Comparison of ENCODE assay signal across 1 cellular context in genomic region chr20:62501801-62502495, GRCh38.
TF ChIP-seq lines count a peak whose summit lies in the region.

No MANE protein-coding gene starts in this region.

TF ChIP-seq in WTC11, 78 proteins besides CTCF, POLR2A, EP300 and RAD21 (continued from another document):
- TF ChIP-seq, protein P1, sequence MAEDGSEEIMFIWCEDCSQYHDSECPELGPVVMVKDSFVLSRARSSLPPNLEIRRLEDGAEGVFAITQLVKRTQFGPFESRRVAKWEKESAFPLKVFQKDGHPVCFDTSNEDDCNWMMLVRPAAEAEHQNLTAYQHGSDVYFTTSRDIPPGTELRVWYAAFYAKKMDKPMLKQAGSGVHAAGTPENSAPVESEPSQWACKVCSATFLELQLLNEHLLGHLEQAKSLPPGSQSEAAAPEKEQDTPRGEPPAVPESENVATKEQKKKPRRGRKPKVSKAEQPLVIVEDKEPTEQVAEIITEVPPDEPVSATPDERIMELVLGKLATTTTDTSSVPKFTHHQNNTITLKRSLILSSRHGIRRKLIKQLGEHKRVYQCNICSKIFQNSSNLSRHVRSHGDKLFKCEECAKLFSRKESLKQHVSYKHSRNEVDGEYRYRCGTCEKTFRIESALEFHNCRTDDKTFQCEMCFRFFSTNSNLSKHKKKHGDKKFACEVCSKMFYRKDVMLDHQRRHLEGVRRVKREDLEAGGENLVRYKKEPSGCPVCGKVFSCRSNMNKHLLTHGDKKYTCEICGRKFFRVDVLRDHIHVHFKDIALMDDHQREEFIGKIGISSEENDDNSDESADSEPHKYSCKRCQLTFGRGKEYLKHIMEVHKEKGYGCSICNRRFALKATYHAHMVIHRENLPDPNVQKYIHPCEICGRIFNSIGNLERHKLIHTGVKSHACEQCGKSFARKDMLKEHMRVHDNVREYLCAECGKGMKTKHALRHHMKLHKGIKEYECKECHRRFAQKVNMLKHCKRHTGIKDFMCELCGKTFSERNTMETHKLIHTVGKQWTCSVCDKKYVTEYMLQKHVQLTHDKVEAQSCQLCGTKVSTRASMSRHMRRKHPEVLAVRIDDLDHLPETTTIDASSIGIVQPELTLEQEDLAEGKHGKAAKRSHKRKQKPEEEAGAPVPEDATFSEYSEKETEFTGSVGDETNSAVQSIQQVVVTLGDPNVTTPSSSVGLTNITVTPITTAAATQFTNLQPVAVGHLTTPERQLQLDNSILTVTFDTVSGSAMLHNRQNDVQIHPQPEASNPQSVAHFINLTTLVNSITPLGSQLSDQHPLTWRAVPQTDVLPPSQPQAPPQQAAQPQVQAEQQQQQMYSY (CRISPR knock-in tag; IDR thresholded peaks at IDR 0.05), result no peak
- TF ChIP-seq, protein P2, sequence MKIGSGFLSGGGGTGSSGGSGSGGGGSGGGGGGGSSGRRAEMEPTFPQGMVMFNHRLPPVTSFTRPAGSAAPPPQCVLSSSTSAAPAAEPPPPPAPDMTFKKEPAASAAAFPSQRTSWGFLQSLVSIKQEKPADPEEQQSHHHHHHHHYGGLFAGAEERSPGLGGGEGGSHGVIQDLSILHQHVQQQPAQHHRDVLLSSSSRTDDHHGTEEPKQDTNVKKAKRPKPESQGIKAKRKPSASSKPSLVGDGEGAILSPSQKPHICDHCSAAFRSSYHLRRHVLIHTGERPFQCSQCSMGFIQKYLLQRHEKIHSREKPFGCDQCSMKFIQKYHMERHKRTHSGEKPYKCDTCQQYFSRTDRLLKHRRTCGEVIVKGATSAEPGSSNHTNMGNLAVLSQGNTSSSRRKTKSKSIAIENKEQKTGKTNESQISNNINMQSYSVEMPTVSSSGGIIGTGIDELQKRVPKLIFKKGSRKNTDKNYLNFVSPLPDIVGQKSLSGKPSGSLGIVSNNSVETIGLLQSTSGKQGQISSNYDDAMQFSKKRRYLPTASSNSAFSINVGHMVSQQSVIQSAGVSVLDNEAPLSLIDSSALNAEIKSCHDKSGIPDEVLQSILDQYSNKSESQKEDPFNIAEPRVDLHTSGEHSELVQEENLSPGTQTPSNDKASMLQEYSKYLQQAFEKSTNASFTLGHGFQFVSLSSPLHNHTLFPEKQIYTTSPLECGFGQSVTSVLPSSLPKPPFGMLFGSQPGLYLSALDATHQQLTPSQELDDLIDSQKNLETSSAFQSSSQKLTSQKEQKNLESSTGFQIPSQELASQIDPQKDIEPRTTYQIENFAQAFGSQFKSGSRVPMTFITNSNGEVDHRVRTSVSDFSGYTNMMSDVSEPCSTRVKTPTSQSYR (CRISPR knock-in tag; IDR thresholded peaks at IDR 0.05), result no peak
- TF ChIP-seq CBFB (CRISPR knock-in tag; IDR thresholded peaks at IDR 0.05; ENCODE audit: low read depth) (no peak), HMGXB4 (CRISPR knock-in tag; IDR thresholded peaks at IDR 0.05) (no peak), IRF2 (CRISPR knock-in tag; IDR thresholded peaks at IDR 0.05; ENCODE audit: borderline replicate concordance, low read depth) (no peak)
- TF ChIP-seq, protein P3, sequence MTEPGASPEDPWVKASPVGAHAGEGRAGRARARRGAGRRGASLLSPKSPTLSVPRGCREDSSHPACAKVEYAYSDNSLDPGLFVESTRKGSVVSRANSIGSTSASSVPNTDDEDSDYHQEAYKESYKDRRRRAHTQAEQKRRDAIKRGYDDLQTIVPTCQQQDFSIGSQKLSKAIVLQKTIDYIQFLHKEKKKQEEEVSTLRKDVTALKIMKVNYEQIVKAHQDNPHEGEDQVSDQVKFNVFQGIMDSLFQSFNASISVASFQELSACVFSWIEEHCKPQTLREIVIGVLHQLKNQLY (CRISPR knock-in tag; IDR thresholded peaks at IDR 0.05), result no peak
TF ChIP-seq in WTC11: peak in this region for 0.
